ENCODE assay signal across 24 cellular contexts in the genomic region with DNA sequence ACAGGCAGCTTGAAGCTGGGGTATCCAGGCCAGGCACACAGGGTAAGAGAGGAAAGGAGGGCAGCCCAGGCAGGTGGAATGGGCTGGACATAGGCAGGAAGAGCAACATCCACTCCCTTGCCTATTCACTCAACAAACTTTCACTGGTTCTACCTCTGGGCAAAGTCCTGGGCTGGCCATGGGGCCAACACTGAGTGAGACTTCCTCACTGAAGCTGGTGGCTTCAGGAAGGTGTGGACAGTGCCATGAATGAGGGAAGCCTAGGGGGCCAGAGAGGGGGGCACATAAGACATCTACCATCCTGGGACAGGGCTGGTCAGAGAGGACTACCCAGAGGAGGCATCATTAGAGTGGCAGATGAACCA. TPM values are rescaled to one million over a fixed set of nuclear protein-coding genes. Genes with fewer than 3 reads are reported as not detected.
DNase-seq lines count a peak whose midpoint lies in the region; ATAC-seq and TF ChIP-seq lines count a peak whose summit lies in the region.
"Had no signal": no experiment of that assay in that cellular context is flagged by ENCODE, and none has a peak within 500 bp of the region (broad histone marks: within the 10 kb centered on the region; RNA-seq: fewer than 3 reads in every experiment).

No MANE protein-coding gene starts in this region.

- intact Hi-C loops in right cardiac atrium (cut with DNase I): no loop called here
- intact Hi-C loops in left cardiac atrium (cut with DNase I): no loop called here

- H3K36me3 ChIP-seq in CD4-positive, CD25-positive, alpha-beta regulatory T cell (ENCODE audit: control insufficient read depth, insufficient read depth, low read length): no peaks in the 10 kb centered on the region
- no peaks in the 10 kb centered on the region for H3K36me3 ChIP-seq in CD8-positive, alpha-beta memory T cell (ENCODE audit: insufficient read depth, low read length)
- H3K36me3 ChIP-seq: SJCRH30, upper lobe of right lung had no signal

- H3K9me3 ChIP-seq in CD4-positive, CD25-positive, alpha-beta regulatory T cell (ENCODE audit: control insufficient read depth in 2 of 2, low read length in 2 of 2): no peaks in the 10 kb centered on the region
- H3K9me3 ChIP-seq in CD8-positive, alpha-beta memory T cell (ENCODE audit: low read length): no peaks in the 10 kb centered on the region
- H3K9me3 ChIP-seq in right cardiac atrium (ENCODE audit: control insufficient read depth, low read length): no peaks in the 10 kb centered on the region
- H3K9me3 ChIP-seq: SJCRH30, upper lobe of right lung had no signal

- no peak for TF ChIP-seq CTCF in glutamatergic neuron (IDR thresholded peaks at IDR 0.05; ENCODE audit: partially characterized antibody, unreplicated experiment)

- H3K27me3 Mint-ChIP-seq in CD4-positive, CD25-positive, alpha-beta regulatory T cell: no peaks in the 10 kb centered on the region
- H3K27me3 Mint-ChIP-seq in CD8-positive, alpha-beta memory T cell: no peaks in the 10 kb centered on the region
- H3K27me3 Mint-ChIP-seq in activated CD8-positive, alpha-beta T cell treated with anti-CD3 and anti-CD28 coated beads, Interleukin-2, amount 10 ng/mL, durations not matched to agents 7 days and 5 days (ENCODE audit: low read depth): no peaks in the 10 kb centered on the region
- peaks cover 10% of the 10 kb centered on the region for H3K27me3 Mint-ChIP-seq in glutamatergic neuron (ENCODE audit: unreplicated experiment)
- peaks cover 62% of the 10 kb centered on the region for H3K27me3 Mint-ChIP-seq in stimulated activated memory B cell treated with anti-CD40 and anti-IgM and Interleukin-4, amounts not matched to agents 10 μg/mL and 1 μg/mL and 100 μg/mL, for 72 hours

- H3K4me1 ChIP-seq in CD4-positive, CD25-positive, alpha-beta regulatory T cell (ENCODE audit: control insufficient read depth, insufficient read depth, low read length, poor library complexity, severe bottlenecking): peaks cover 34% of the 10 kb centered on the region
- H3K4me1 ChIP-seq in CD8-positive, alpha-beta memory T cell (ENCODE audit: insufficient read depth, low read length): peaks cover 51% of the 10 kb centered on the region
- no peaks in the 10 kb centered on the region for H3K4me1 ChIP-seq in right cardiac atrium (ENCODE audit: control insufficient read depth, insufficient read depth, low read length)
- H3K4me1 ChIP-seq: upper lobe of right lung had no signal

- H3K9me3 Mint-ChIP-seq in CD4-positive, CD25-positive, alpha-beta regulatory T cell: no peaks in the 10 kb centered on the region
- H3K9me3 Mint-ChIP-seq in CD8-positive, alpha-beta memory T cell: no peaks in the 10 kb centered on the region
- no peaks in the 10 kb centered on the region for H3K9me3 Mint-ChIP-seq in activated CD8-positive, alpha-beta T cell treated with anti-CD3 and anti-CD28 coated beads, Interleukin-2, amount 10 ng/mL, durations not matched to agents 7 days and 5 days (ENCODE audit: insufficient read depth)
- peaks cover 12% of the 10 kb centered on the region for H3K9me3 Mint-ChIP-seq in glutamatergic neuron (ENCODE audit: unreplicated experiment)
- no peaks in the 10 kb centered on the region for H3K9me3 Mint-ChIP-seq in stimulated activated memory B cell treated with anti-CD40 and anti-IgM and Interleukin-4, amounts not matched to agents 10 μg/mL and 1 μg/mL and 100 μg/mL, for 72 hours
- H3K9me3 Mint-ChIP-seq: memory B cell, nephron progenitor cell had no signal

- no peaks in the 10 kb centered on the region for H3K27me3 ChIP-seq in CD4-positive, CD25-positive, alpha-beta regulatory T cell (ENCODE audit: control insufficient read depth, insufficient read depth, low read length)
- no peaks in the 10 kb centered on the region for H3K27me3 ChIP-seq in CD8-positive, alpha-beta memory T cell (ENCODE audit: insufficient read depth, low read length, poor library complexity, severe bottlenecking)
- H3K27me3 ChIP-seq in right cardiac atrium (ENCODE audit: control insufficient read depth, insufficient read depth): no peaks in the 10 kb centered on the region
- H3K27me3 ChIP-seq: upper lobe of right lung had no signal

- no peak for DNase-seq in CD4-positive, CD25-positive, alpha-beta regulatory T cell
- no peak for DNase-seq in CD8-positive, alpha-beta memory T cell
- no peak for DNase-seq in activated CD8-positive, alpha-beta T cell treated with anti-CD3 and anti-CD28 coated beads, Interleukin-2, amount 10 ng/mL, durations not matched to agents 7 days and 5 days
- DNase-seq in glutamatergic neuron: no peak
- DNase-seq in right cardiac atrium: no peak
- DNase-seq in left cardiac atrium: no peak
- DNase-seq: activated CD8-positive, alpha-beta memory T cell treated with anti-CD3 and anti-CD28 coated beads, Interleukin-2, amount 50 U/mL, for 48 hours; activated gamma-delta T cell treated with Interleukin-2 at 50 U/mL for 16 hours; AML-193; cortex of kidney; foreskin keratinocyte; GDM1; hypothalamus; NCI-H1436; nephron progenitor cell; SJCRH30; stimulated activated CD4-positive, alpha-beta T cell treated with anti-CD3 and anti-CD28 coated beads, Interleukin-4, amount 100 ng/mL, for 24 hours; T1000; upper lobe of right lung had no signal

- no peak for ATAC-seq in CD4-positive, CD25-positive, alpha-beta regulatory T cell (ENCODE audit: low read depth in 2 of 2)
- ATAC-seq in activated CD8-positive, alpha-beta T cell treated with anti-CD3 and anti-CD28 coated beads, Interleukin-2, amount 10 ng/mL, durations not matched to agents 7 days and 5 days: no peak
- no peak for ATAC-seq in stimulated activated memory B cell treated with anti-CD40 and anti-IgM and Interleukin-4, amounts not matched to agents 10 μg/mL and 1 μg/mL and 100 μg/mL, for 72 hours
- no peak for ATAC-seq in right cardiac atrium
- no peak for ATAC-seq in left cardiac atrium
- ATAC-seq: activated CD4-positive, CD25-positive, alpha-beta regulatory T cell treated with anti-CD3 and anti-CD28 coated beads, Interleukin-2, amount 50 U/mL, for 24 hours; foreskin keratinocyte; upper lobe of right lung had no signal

- H3K4me1 Mint-ChIP-seq in CD4-positive, CD25-positive, alpha-beta regulatory T cell: peaks cover 5 to 48% (median 23%) of the 10 kb centered on the region in 4 donors
- peaks cover 27 to 33% (median 31%) of the 10 kb centered on the region in 3 donors for H3K4me1 Mint-ChIP-seq in CD8-positive, alpha-beta memory T cell
- peaks cover 27% of the 10 kb centered on the region for H3K4me1 Mint-ChIP-seq in activated CD8-positive, alpha-beta T cell treated with anti-CD3 and anti-CD28 coated beads, Interleukin-2, amount 10 ng/mL, durations not matched to agents 7 days and 5 days (ENCODE audit: low read depth)
- H3K4me1 Mint-ChIP-seq in glutamatergic neuron (ENCODE audit: low read depth, unreplicated experiment): peaks cover 39% of the 10 kb centered on the region
- H3K4me1 Mint-ChIP-seq in stimulated activated memory B cell treated with anti-CD40 and anti-IgM and Interleukin-4, amounts not matched to agents 10 μg/mL and 1 μg/mL and 100 μg/mL, for 72 hours: peaks cover 30% of the 10 kb centered on the region

- CTCF ChIA-PET in CD8-positive, alpha-beta memory T cell (lab: Charles Lee): interaction anchor here (1.6 kb wide), 1 partner anchor 146 kb away, joined by 5 read pairs; no protein-coding TSS in a partner anchor
- CTCF ChIA-PET in activated CD8-positive, alpha-beta T cell treated with anti-CD3 and anti-CD28 coated beads, Interleukin-2, amount 10 ng/mL, durations not matched to agents 7 days and 5 days (lab: Charles Lee): interaction anchor here (3.9 kb wide), 1 partner anchor 145 kb away, joined by 17 read pairs; no protein-coding TSS in a partner anchor

- H3K27ac ChIP-seq in CD4-positive, CD25-positive, alpha-beta regulatory T cell (ENCODE audit: insufficient read depth, low read length, poor library complexity, severe bottlenecking): no peak overlapping the region
- peak overlapping the region; percentile 4 for H3K27ac ChIP-seq in CD8-positive, alpha-beta memory T cell (ENCODE audit: low read depth, low read length)
- H3K27ac ChIP-seq in right cardiac atrium (ENCODE audit: low read length): no peak overlapping the region
- H3K27ac ChIP-seq: epithelial cell of prostate, foreskin keratinocyte, SJCRH30, upper lobe of right lung had no signal

- peak overlapping the region in 2 of 4 donors; percentile 10 to 46 for H3K4me3 Mint-ChIP-seq in CD4-positive, CD25-positive, alpha-beta regulatory T cell
- H3K4me3 Mint-ChIP-seq in CD8-positive, alpha-beta memory T cell: peak overlapping the region in 4 of 7 donors; percentile 3 to 80 (median 42)
- H3K4me3 Mint-ChIP-seq in activated CD8-positive, alpha-beta T cell treated with anti-CD3 and anti-CD28 coated beads, Interleukin-2, amount 10 ng/mL, durations not matched to agents 7 days and 5 days: no peak overlapping the region
- no peak overlapping the region for H3K4me3 Mint-ChIP-seq in glutamatergic neuron (ENCODE audit: unreplicated experiment)
- H3K4me3 Mint-ChIP-seq in stimulated activated memory B cell treated with anti-CD40 and anti-IgM and Interleukin-4, amounts not matched to agents 10 μg/mL and 1 μg/mL and 100 μg/mL, for 72 hours: no peak overlapping the region
- H3K4me3 Mint-ChIP-seq: memory B cell, nephron progenitor cell had no signal

- H3K36me3 Mint-ChIP-seq in CD4-positive, CD25-positive, alpha-beta regulatory T cell: no peaks in the 10 kb centered on the region
- no peaks in the 10 kb centered on the region for H3K36me3 Mint-ChIP-seq in CD8-positive, alpha-beta memory T cell
- H3K36me3 Mint-ChIP-seq in activated CD8-positive, alpha-beta T cell treated with anti-CD3 and anti-CD28 coated beads, Interleukin-2, amount 10 ng/mL, durations not matched to agents 7 days and 5 days (ENCODE audit: low read depth): no peaks in the 10 kb centered on the region
- no peaks in the 10 kb centered on the region for H3K36me3 Mint-ChIP-seq in glutamatergic neuron (ENCODE audit: unreplicated experiment)
- no peaks in the 10 kb centered on the region for H3K36me3 Mint-ChIP-seq in stimulated activated memory B cell treated with anti-CD40 and anti-IgM and Interleukin-4, amounts not matched to agents 10 μg/mL and 1 μg/mL and 100 μg/mL, for 72 hours
- H3K36me3 Mint-ChIP-seq: memory B cell had no signal

- H3K4me3 ChIP-seq in CD4-positive, CD25-positive, alpha-beta regulatory T cell (ENCODE audit: low read depth, low read length): no peak overlapping the region
- no peak overlapping the region for H3K4me3 ChIP-seq in CD8-positive, alpha-beta memory T cell (ENCODE audit: low read length)
- H3K4me3 ChIP-seq in right cardiac atrium (ENCODE audit: low read length): no peak overlapping the region
- H3K4me3 ChIP-seq: SJCRH30, upper lobe of right lung had no signal

- H3K27ac Mint-ChIP-seq in CD4-positive, CD25-positive, alpha-beta regulatory T cell: peak overlapping the region; percentile 76 to 91 (median 86)
- H3K27ac Mint-ChIP-seq in CD8-positive, alpha-beta memory T cell: peak overlapping the region; percentile 43 to 91 (median 78)
- H3K27ac Mint-ChIP-seq in activated CD8-positive, alpha-beta T cell treated with anti-CD3 and anti-CD28 coated beads, Interleukin-2, amount 10 ng/mL, durations not matched to agents 7 days and 5 days: peak overlapping the region; percentile 82
- H3K27ac Mint-ChIP-seq in glutamatergic neuron (ENCODE audit: unreplicated experiment): peak overlapping the region; percentile 26
- no peak overlapping the region for H3K27ac Mint-ChIP-seq in stimulated activated memory B cell treated with anti-CD40 and anti-IgM and Interleukin-4, amounts not matched to agents 10 μg/mL and 1 μg/mL and 100 μg/mL, for 72 hours
- H3K27ac Mint-ChIP-seq: memory B cell, nephron progenitor cell, progenitor cell of endocrine pancreas had no signal

- POLR2A ChIA-PET in CD8-positive, alpha-beta memory T cell (lab: Charles Lee): no interaction called here
- POLR2A ChIA-PET in activated CD8-positive, alpha-beta T cell treated with anti-CD3 and anti-CD28 coated beads, Interleukin-2, amount 10 ng/mL, durations not matched to agents 7 days and 5 days (lab: Charles Lee): no interaction called here

RNA-seq across cellular contexts. Expression of gene TCF20, which starts 44.9 kb away (rescaled TPM):
- 101 TPM for total RNA-seq in CD4-positive, CD25-positive, alpha-beta regulatory T cell
- polyA plus RNA-seq in CD4-positive, CD25-positive, alpha-beta regulatory T cell: 1 to 10 TPM; 1.4 to 2.1 (median 1.9) TPM
- total RNA-seq in CD8-positive, alpha-beta memory T cell: 10 to 100 TPM; 64.0 to 68.2 TPM
- 3.3 TPM for polyA plus RNA-seq in CD8-positive, alpha-beta memory T cell
- 10 to 100 TPM; 75.9 to 80.5 TPM for total RNA-seq in activated CD8-positive, alpha-beta T cell treated with anti-CD3 and anti-CD28 coated beads, Interleukin-2, amount 10 ng/mL, durations not matched to agents 7 days and 5 days
- 112 TPM for total RNA-seq in glutamatergic neuron (ENCODE audit: unreplicated experiment)
- total RNA-seq in right cardiac atrium: 10 to 100 TPM; 16.3 to 19.6 (median 17.9) TPM
- polyA plus RNA-seq in right cardiac atrium: 6.5 TPM
- total RNA-seq in left cardiac atrium: 10 to 100 TPM; 13.9 to 18.2 TPM

Comparison
In these comparisons a context has a peak if more than half of its experiments do, and no peak if none do; other contexts are left out.
1. H3K4me3 Mint-ChIP-seq: peak in CD8-positive, alpha-beta memory T cell (4 of 7); none in activated CD8-positive, alpha-beta T cell treated with anti-CD3 and anti-CD28 coated beads, Interleukin-2, amount 10 ng/mL, durations not matched to agents 7 days and 5 days (single experiment), glutamatergic neuron (single experiment) and stimulated activated memory B cell treated with anti-CD40 and anti-IgM and Interleukin-4, amounts not matched to agents 10 μg/mL and 1 μg/mL and 100 μg/mL, for 72 hours (single experiment).